1 cellular context compared by ENCODE assay signal in the genomic region with DNA sequence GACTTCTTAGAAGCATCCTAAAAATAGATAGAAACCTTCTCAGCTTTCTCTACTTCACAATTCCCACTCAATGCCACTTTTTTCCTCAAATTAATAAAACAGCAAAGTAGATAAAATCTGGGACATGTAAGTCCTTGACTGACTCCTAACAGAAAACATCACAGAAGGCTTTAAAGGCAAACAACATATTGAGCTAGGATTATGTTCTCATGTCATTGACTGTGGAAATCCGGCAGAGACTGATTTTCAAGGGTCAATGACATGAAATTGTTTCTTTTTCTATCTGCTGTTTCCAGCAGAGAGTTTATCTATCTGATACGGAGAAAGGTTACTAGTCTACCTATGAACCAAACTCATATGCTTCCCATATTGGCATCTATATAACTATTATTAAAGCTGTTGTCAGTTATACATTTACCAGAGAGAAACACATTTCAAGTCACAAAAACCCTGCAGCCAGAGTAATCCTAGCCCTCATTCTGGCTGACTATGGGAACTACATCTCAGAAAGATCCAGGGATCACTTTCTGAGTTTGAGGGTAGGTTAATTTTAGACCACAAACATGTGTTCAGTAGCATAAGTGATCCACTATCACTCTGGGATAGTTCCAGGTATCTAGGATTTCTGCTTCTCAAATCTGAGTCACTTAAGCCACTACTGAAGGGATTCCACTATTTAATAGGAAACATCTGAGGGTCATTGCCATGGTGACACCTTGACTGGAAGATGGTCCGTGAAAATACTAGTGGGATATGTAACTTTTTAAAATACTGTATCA.
TF ChIP-seq lines count a peak whose summit lies in the region.

No MANE protein-coding gene starts in this region.

TF ChIP-seq in IMR-90, 13 proteins besides CTCF, POLR2A, EP300 and RAD21 (continued from another document):
- TF ChIP-seq SMC3 (IDR thresholded peaks at IDR 0.05; ENCODE audit: low read depth, low read length) = no peak
- TF ChIP-seq NFE2L2 (IDR thresholded peaks at IDR 0.05; ENCODE audit: low read depth, low read length) = no peak
- TF ChIP-seq, protein P1, sequence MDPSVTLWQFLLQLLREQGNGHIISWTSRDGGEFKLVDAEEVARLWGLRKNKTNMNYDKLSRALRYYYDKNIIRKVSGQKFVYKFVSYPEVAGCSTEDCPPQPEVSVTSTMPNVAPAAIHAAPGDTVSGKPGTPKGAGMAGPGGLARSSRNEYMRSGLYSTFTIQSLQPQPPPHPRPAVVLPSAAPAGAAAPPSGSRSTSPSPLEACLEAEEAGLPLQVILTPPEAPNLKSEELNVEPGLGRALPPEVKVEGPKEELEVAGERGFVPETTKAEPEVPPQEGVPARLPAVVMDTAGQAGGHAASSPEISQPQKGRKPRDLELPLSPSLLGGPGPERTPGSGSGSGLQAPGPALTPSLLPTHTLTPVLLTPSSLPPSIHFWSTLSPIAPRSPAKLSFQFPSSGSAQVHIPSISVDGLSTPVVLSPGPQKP (IDR thresholded peaks at IDR 0.05; ENCODE audit: borderline replicate concordance, low read depth, low read length) = no peak
- TF ChIP-seq MAFK (IDR thresholded peaks at IDR 0.05; ENCODE audit: low read depth, low read length) = no peak
- no peak for TF ChIP-seq FOS (IDR thresholded peaks at IDR 0.05; ENCODE audit: low read depth, low read length)
- no peak for TF ChIP-seq MXI1 (IDR thresholded peaks at IDR 0.05; ENCODE audit: borderline replicate concordance, low read depth, low read length)
- no peak for TF ChIP-seq CEBPB (IDR thresholded peaks at IDR 0.05; ENCODE audit: low read depth, low read length)
- TF ChIP-seq BHLHE40 (IDR thresholded peaks at IDR 0.05; ENCODE audit: low read depth, low read length) = no peak
